In the genomic region with DNA sequence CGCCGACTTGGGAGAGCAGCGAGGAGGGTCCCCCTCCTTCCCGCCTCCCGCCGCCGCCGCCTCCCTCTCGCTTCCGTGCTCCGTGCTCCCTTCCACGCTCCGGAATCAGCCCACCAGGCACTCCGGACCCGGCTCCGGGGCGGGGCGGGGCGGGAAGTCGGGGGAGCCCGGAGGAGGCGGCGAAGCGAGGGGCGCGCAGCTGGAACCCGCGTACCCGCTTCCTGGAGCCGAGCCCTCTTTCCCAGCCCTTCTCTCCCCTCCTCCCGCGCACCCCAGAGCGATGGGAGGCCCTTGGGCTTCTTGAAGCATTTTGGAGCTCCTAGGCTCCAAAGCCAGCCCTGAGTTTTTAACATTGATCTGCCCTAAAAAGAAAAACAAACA, we compare ENCODE assay signal across 1 cellular context.
TF ChIP-seq lines count a peak whose summit lies in the region.

A gene (minus strand): TSS at position 9 of the 381 bp plus-strand sequence. CDS start 16,466 bp downstream, outside the sequence.

TF ChIP-seq in GM23338, 12 proteins besides CTCF, POLR2A, EP300 and RAD21:
- TF ChIP-seq ZNF114 (CRISPR knock-in tag; IDR thresholded peaks at IDR 0.05) (no peak), NANOG (IDR thresholded peaks at IDR 0.05; ENCODE audit: borderline replicate concordance) (no peak), STAT1 (IDR thresholded peaks at IDR 0.05; ENCODE audit: unreplicated experiment) (no peak), ZNF331 (CRISPR knock-in tag; IDR thresholded peaks at IDR 0.05; ENCODE audit: low read depth) (no peak)
- TF ChIP-seq, protein P1, sequence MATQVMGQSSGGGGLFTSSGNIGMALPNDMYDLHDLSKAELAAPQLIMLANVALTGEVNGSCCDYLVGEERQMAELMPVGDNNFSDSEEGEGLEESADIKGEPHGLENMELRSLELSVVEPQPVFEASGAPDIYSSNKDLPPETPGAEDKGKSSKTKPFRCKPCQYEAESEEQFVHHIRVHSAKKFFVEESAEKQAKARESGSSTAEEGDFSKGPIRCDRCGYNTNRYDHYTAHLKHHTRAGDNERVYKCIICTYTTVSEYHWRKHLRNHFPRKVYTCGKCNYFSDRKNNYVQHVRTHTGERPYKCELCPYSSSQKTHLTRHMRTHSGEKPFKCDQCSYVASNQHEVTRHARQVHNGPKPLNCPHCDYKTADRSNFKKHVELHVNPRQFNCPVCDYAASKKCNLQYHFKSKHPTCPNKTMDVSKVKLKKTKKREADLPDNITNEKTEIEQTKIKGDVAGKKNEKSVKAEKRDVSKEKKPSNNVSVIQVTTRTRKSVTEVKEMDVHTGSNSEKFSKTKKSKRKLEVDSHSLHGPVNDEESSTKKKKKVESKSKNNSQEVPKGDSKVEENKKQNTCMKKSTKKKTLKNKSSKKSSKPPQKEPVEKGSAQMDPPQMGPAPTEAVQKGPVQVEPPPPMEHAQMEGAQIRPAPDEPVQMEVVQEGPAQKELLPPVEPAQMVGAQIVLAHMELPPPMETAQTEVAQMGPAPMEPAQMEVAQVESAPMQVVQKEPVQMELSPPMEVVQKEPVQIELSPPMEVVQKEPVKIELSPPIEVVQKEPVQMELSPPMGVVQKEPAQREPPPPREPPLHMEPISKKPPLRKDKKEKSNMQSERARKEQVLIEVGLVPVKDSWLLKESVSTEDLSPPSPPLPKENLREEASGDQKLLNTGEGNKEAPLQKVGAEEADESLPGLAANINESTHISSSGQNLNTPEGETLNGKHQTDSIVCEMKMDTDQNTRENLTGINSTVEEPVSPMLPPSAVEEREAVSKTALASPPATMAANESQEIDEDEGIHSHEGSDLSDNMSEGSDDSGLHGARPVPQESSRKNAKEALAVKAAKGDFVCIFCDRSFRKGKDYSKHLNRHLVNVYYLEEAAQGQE (IDR thresholded peaks at IDR 0.05; ENCODE audit: unreplicated experiment): peak; percentile 45
